Comparison of ENCODE assay signal across 21 cellular contexts in the genomic region with DNA sequence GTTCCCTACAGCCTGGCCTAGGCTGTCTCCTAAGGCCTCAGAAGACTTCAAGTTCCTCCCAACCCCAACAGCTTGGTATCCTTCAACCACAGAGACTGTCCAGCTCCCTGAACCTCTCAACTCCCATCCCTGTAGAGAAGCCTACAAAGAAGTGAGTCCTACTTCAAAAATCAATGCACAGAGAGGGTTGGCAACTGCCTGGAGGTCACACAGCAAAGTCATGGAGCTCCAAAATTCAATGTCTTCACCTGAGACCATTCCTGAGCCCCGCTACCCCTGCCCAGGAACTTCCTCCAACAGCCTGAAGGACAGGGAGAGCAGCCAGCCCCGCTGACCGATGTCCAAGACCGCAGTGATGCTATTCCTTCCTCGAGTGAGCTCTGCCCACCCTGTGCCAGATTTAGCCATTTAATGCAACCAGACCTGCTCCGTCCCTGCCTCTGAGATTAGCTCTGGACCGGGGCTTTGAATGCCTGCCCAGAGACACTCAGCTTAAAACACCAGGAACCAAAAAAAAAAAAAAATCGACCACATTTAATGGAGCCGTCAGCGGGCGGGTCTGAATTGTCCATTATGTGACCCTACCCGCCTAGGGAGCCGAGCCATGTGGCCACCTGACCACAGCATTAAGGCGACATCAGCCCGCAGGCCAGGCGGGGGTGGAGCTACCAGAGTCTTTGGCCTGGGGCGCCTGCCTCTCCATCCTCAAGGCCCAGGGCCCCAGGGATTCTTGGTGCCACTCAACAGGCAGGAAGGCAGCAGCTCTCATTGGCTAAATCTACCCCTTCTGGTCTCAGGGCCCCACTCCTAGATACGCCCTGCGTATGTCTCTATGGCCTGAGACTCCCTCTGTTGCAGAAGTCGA.
"Had no signal": no experiment of that assay in that cellular context is flagged by ENCODE, and none has a peak within 500 bp of the region (broad histone marks: within the 10 kb centered on the region; RNA-seq: fewer than 3 reads in every experiment).

No MANE protein-coding gene starts in this region.

- H3K27me3 Mint-ChIP-seq: activated CD4-positive, alpha-beta memory T cell treated with anti-CD3 and anti-CD28 coated beads for 36 hours; naive thymus-derived CD8-positive, alpha-beta T cell had no signal

- H3K4me1 ChIP-seq: prostate gland, right atrium auricular region, stomach, suprapubic skin, tibial nerve had no signal

- H3K9me3 Mint-ChIP-seq: activated CD4-positive, alpha-beta memory T cell treated with anti-CD3 and anti-CD28 coated beads for 36 hours; activated naive CD4-positive, alpha-beta T cell treated with anti-CD3 and anti-CD28 coated beads for 36 hours; immature natural killer cell; mesothelial cell of epicardium had no signal

- H3K36me3 Mint-ChIP-seq: activated CD4-positive, alpha-beta memory T cell treated with anti-CD3 and anti-CD28 coated beads for 36 hours; mesothelial cell of epicardium; naive thymus-derived CD8-positive, alpha-beta T cell had no signal

- H3K36me3 ChIP-seq: prostate gland, right atrium auricular region, stomach, suprapubic skin, tibial nerve had no signal

- H3K4me3 ChIP-seq: lung, prostate gland, right atrium auricular region, stomach, suprapubic skin, tibial nerve had no signal

- H3K27me3 ChIP-seq: right atrium auricular region, suprapubic skin had no signal

- ATAC-seq: left lobe of liver; naive thymus-derived CD8-positive, alpha-beta T cell; T-helper 17 cell had no signal

- H3K4me3 Mint-ChIP-seq: activated CD4-positive, alpha-beta memory T cell treated with anti-CD3 and anti-CD28 coated beads for 36 hours; activated naive CD4-positive, alpha-beta T cell treated with anti-CD3 and anti-CD28 coated beads for 36 hours; activated naive CD8-positive, alpha-beta T cell treated with anti-CD3 and anti-CD28 coated beads, Interleukin-2, amount 10 ng/mL, durations not matched to agents 7 days and 5 days; immature natural killer cell; mesothelial cell of epicardium; naive thymus-derived CD8-positive, alpha-beta T cell; T-helper 17 cell had no signal

- H3K27ac ChIP-seq: prostate gland, right atrium auricular region, stomach, suprapubic skin, tibial nerve had no signal

- DNase-seq: activated CD4-positive, alpha-beta memory T cell treated with anti-CD3 and anti-CD28 coated beads for 36 hours; activated CD4-positive, alpha-beta T cell treated with anti-CD3 and anti-CD28 coated beads for 48 hours; activated naive CD4-positive, alpha-beta T cell treated with anti-CD3 and anti-CD28 coated beads for 36 hours; activated naive CD8-positive, alpha-beta T cell treated with anti-CD3 and anti-CD28 coated beads, Interleukin-2, amount 10 ng/mL, durations not matched to agents 7 days and 5 days; activated T-cell treated with anti-CD3 and anti-CD28 coated beads, Interleukin-2, amount 50 U/mL, for 48 hours; amniotic stem cell; effector CD4-positive, alpha-beta T cell; erythroblast; foreskin fibroblast; immature natural killer cell; naive thymus-derived CD8-positive, alpha-beta T cell; stimulated activated CD4-positive, alpha-beta T cell treated with anti-CD3 and anti-CD28 coated beads, Interleukin-12 subunit alpha, Interleukin-12 subunit beta, amount 100 ng/mL, for 4 hours; stomach; T-helper 17 cell had no signal

- H3K4me1 Mint-ChIP-seq: mesothelial cell of epicardium had no signal

- H3K27ac Mint-ChIP-seq: activated CD4-positive, alpha-beta memory T cell treated with anti-CD3 and anti-CD28 coated beads for 36 hours; activated naive CD4-positive, alpha-beta T cell treated with anti-CD3 and anti-CD28 coated beads for 36 hours; activated naive CD8-positive, alpha-beta T cell treated with anti-CD3 and anti-CD28 coated beads, Interleukin-2, amount 10 ng/mL, durations not matched to agents 7 days and 5 days; immature natural killer cell; mesothelial cell of epicardium; T-helper 17 cell had no signal

- H3K9me3 ChIP-seq: prostate gland, suprapubic skin had no signal
